Comparison of ENCODE assay signal across 12 cellular contexts in genomic region chr2:66494708-66495107, GRCh38. TPM values are rescaled to one million over a fixed set of nuclear protein-coding genes. Genes with fewer than 3 reads are reported as not detected.
DNase-seq lines count a peak whose midpoint lies in the region; ATAC-seq and TF ChIP-seq lines count a peak whose summit lies in the region.
"Had no signal": no experiment of that assay in that cellular context is flagged by ENCODE, and none has a peak within 500 bp of the region (broad histone marks: within the 10 kb centered on the region; RNA-seq: fewer than 3 reads in every experiment).

No MANE protein-coding gene starts in this region.

- H3K9me3 ChIP-seq in GM23248 (ENCODE audit: low read depth) (no peaks in the 10 kb centered on the region), cardiac muscle cell (ENCODE audit: low read depth) (no peaks in the 10 kb centered on the region), sigmoid colon (no peaks in the 10 kb centered on the region)

- H3K4me3 ChIP-seq in GM23248 = no peak overlapping the region
- H3K4me3 ChIP-seq in cardiac muscle cell = no peak overlapping the region
- H3K4me3 ChIP-seq in sigmoid colon = no peak overlapping the region

- DNase-seq in GM23248 (peak; percentile 76), UCSD-AML1 (lab: John Stamatoyannopoulos, UW; ENCODE audit: unreplicated experiment) (peak; percentile 16), cardiac muscle cell (ENCODE audit: low read depth in 1 of 2, low spot score in 1 of 2) (peak in 1 of 2 donors; percentile 91), sigmoid colon (peak; percentile 86), NCI-H2081 treated with DMSO at 0.1 percent for 48 hours (lab: John Stamatoyannopoulos, UW) (no peak), NCI-H1048 (lab: John Stamatoyannopoulos, UW) (no peak)
- no peak for DNase-seq in stimulated activated naive CD8-positive, alpha-beta T cell treated with anti-CD3 and anti-CD28 coated beads, Interleukin-15, Interleukin-2, amounts not matched to agents 100 U/mL and 50 U/mL, for 24 hours
- DNase-seq: DND-41; effector CD8-positive, alpha-beta T cell; NCI-H1930; SW 1271 had no signal

- H3K36me3 ChIP-seq in GM23248 (ENCODE audit: low read depth) (peaks cover under 1% of the 10 kb centered on the region; the same call in 1 of the 2 replicates), cardiac muscle cell (peaks cover 5% of the 10 kb centered on the region), sigmoid colon (peaks cover 0 to 15% (median 1%) of the 10 kb centered on the region in 4 donors)

- peaks cover 61% of the 10 kb centered on the region for H3F3A ChIP-seq in GM23248 (ENCODE audit: insufficient read depth)

- no peak overlapping the region for H2AFZ ChIP-seq in GM23248

- H3K27me3 ChIP-seq in GM23248 (replicated peaks; ENCODE audit: insufficient read depth) (no peaks in the 10 kb centered on the region), cardiac muscle cell (no peaks in the 10 kb centered on the region), sigmoid colon (no peaks in the 10 kb centered on the region)

- no peak for TF ChIP-seq POLR2A in sigmoid colon (IDR thresholded peaks at IDR 0.05)

- intact Hi-C loops in sigmoid colon (cut with DNase I) = loop anchor here (5.0 kb wide), 1 partner anchor 32 kb away; no protein-coding TSS in a partner anchor

- WGBS in GM23248 (ENCODE audit: low coverage in 1 of 2, low lambda C conversion rate in 2 of 2, missing lambda C conversion rate in 2 of 2), 2 experiments = 28 to 29% methylated on average over 6 of the region's 6 CpGs
- WGBS in sigmoid colon, 2 donors = 56 to 63% methylated on average over 6 of the region's 6 CpGs

- peak overlapping the region; percentile 80 for H3K27ac ChIP-seq in GM23248
- peak overlapping the region; percentile 49 for H3K27ac ChIP-seq in cardiac muscle cell
- peak overlapping the region; percentile 27 to 76 (median 64) for H3K27ac ChIP-seq in sigmoid colon

- TF ChIP-seq CTCF in cardiac muscle cell (IDR thresholded peaks at IDR 0.05; ENCODE audit: low read depth, low read length) (no peak), sigmoid colon (IDR thresholded peaks at IDR 0.05) (no peak)

- H3K79me2 ChIP-seq in GM23248 (ENCODE audit: insufficient read depth) = peaks cover 78% of the 10 kb centered on the region

- in situ Hi-C loops in GM23248 (cut with MboI) = no loop called here

- no peak overlapping the region for H3K4me2 ChIP-seq in GM23248 (ENCODE audit: unreplicated experiment)

- no peak for ATAC-seq in stimulated activated naive CD8-positive, alpha-beta T cell treated with anti-CD3 and anti-CD28 coated beads, Interleukin-15, Interleukin-2, amounts not matched to agents 100 U/mL and 50 U/mL, for 24 hours
- no peak for ATAC-seq in HG02870 (IDR thresholded peaks at IDR 0.05; ENCODE audit: unreplicated experiment)

- H3K4me1 ChIP-seq in GM23248 (ENCODE audit: insufficient read depth) = peaks cover 44% of the 10 kb centered on the region
- H3K4me1 ChIP-seq in cardiac muscle cell (ENCODE audit: low read depth) = peaks cover 72% of the 10 kb centered on the region
- peaks cover 0 to 100% (median 98%) of the 10 kb centered on the region in 4 donors for H3K4me1 ChIP-seq in sigmoid colon

- H3K9me2 ChIP-seq in GM23248 (ENCODE audit: insufficient read depth) = no peaks in the 10 kb centered on the region

- no peak for TF ChIP-seq EP300 in sigmoid colon (IDR thresholded peaks at IDR 0.05)

- H3K9ac ChIP-seq in GM23248 = no peak overlapping the region

- H4K20me1 ChIP-seq in GM23248 (ENCODE audit: insufficient read depth) = no peaks in the 10 kb centered on the region; the same call in 1 of the 2 replicates

RNA-seq across cellular contexts. Expression of gene MEIS1, which starts 59.8 kb away (rescaled TPM):
- total RNA-seq in GM23248 (2014; rRNA removed; shearing (Covaris generic)) = 19.1 and 21.4 TPM in 2 replicates
- polyA plus RNA-seq in GM23248 (2016; fragmentation: Nextera tagmentation; extraction: Ambion mirVana) (44.3 and 44.4 TPM in 2 replicates), cardiac muscle cell (121 and 149 TPM in 2 replicates), sigmoid colon (10 to 100 TPM in 1 of 3 donors, 1 to 10 TPM in 2; 2.8 to 14.2 (median 7.8) TPM)
- total RNA-seq in cardiac muscle cell (92.6 and 115 TPM in 2 replicates), sigmoid colon (100 to 1,000 TPM; 108 to 144 (median 128) TPM)

Comparison
In these comparisons a context has a peak if more than half of its experiments do, and no peak if none do; other contexts are left out.
1. DNase-seq: peak in GM23248 (single experiment), UCSD-AML1 (single experiment) and sigmoid colon (single experiment); none in stimulated activated naive CD8-positive, alpha-beta T cell treated with anti-CD3 and anti-CD28 coated beads, Interleukin-15, Interleukin-2, amounts not matched to agents 100 U/mL and 50 U/mL, for 24 hours (single experiment), NCI-H2081 treated with DMSO at 0.1 percent for 48 hours (single experiment) and NCI-H1048 (single experiment).
2. Peak in every context shown above with its lines, with median percentiles within 50 percentile points of each other: H3K27ac ChIP-seq.